Comparison of ENCODE assay signal across 25 cellular contexts in the genomic region with DNA sequence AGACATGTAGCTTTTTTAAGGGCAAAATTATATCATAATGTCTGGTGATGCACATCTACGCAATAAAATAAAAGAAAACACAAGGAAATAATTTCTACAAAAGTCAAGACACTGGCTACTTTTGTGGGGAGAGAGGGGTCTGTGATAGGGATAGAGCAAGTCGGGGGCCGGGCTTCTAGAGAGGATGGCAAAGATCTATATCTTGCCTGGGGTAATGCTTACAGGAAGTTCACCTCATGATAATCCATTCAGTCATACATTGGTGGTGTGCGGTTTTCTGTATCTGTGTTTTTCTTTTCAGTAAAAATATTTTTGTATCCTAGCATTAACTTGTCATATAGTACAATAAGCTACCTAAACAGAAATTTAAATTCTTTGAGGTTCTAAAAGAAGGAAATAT.
"Had no signal": no experiment of that assay in that cellular context is flagged by ENCODE, and none has a peak within 500 bp of the region (broad histone marks: within the 10 kb centered on the region; RNA-seq: fewer than 3 reads in every experiment).

No MANE protein-coding gene starts in this region.

- H3K27ac ChIP-seq: adrenal gland, VCaP had no signal

- DNase-seq: activated CD4-positive, CD25-positive, alpha-beta regulatory T cell; activated CD8-positive, alpha-beta memory T cell treated with anti-CD3 and anti-CD28 coated beads, Interleukin-2, amount 50 U/mL, for 4 hours; activated CD8-positive, alpha-beta T cell treated with anti-CD3 and anti-CD28 coated beads for 36 hours; activated naive CD4-positive, alpha-beta T cell treated with anti-CD3 and anti-CD28 coated beads, Interleukin-2, amount 50 U/mL, for 16 hours; activated naive CD8-positive, alpha-beta T cell treated with anti-CD3 and anti-CD28 coated beads, Interleukin-2, amount 10 ng/mL, durations not matched to agents 7 days and 5 days; activated T-cell treated with anti-CD3 and anti-CD28 coated beads, Interleukin-2, amount 50 U/mL, for 72 hours; adrenal gland; anterior cingulate cortex; cerebellar nuclear complex; KBM-7; MG63; MV-4-11; NCI-H1092 treated with DMSO at 0.1 percent for 48 hours; NCI-H1417 treated with DMSO at 0.1 percent for 48 hours; NCI-H1694; NCI-H2029; NCI-H2107; NCI-H2171 treated with DMSO at 0.1 percent for 48 hours; NCI-H345; NCI-H510A; NCI-H526 treated with DMSO at 0.1 percent for 48 hours; NCI-H82; PC-3; SIG-M5 had no signal

- H3K27me3 ChIP-seq: adrenal gland, MG63 had no signal

- H3K4me3 ChIP-seq: adrenal gland, MG63 had no signal

- H3K9me3 ChIP-seq: adrenal gland, MG63 had no signal

- H3K36me3 ChIP-seq: adrenal gland, MG63 had no signal

- ATAC-seq: activated CD8-positive, alpha-beta T cell treated with anti-CD3 and anti-CD28 coated beads for 36 hours; activated T-cell treated with anti-CD3 and anti-CD28 coated beads, Interleukin-2, amount 50 U/mL, for 72 hours; PC-3 had no signal

- H3K4me1 ChIP-seq: adrenal gland had no signal
